In the genomic region with DNA sequence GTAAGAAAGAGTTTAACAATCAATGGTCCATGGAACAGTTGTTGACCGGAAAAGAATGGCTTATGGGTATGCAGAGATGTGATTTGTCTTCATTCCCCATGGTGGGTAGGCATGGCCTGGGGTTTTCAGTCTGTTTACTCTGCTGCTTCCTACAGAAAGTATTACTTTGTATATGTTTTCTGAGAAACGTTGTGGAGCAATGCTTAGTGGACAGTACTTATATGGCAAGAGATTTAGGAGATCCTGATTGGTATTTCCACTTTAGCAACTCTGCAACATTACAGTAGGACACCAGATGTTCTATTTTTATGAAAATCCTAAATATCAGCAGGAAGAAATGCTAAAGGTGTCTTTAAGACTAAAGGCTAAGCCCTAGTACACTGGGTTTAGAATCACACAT, we compare ENCODE assay signal across 27 cellular contexts.
"Had no signal": no experiment of that assay in that cellular context is flagged by ENCODE, and none has a peak within 500 bp of the region (broad histone marks: within the 10 kb centered on the region; RNA-seq: fewer than 3 reads in every experiment).

No MANE protein-coding gene starts in this region.

- H3K9me3 ChIP-seq: adrenal gland, body of pancreas, esophagus squamous epithelium had no signal

- H3K36me3 ChIP-seq: adrenal gland, esophagus squamous epithelium had no signal

- H3K4me1 ChIP-seq: adrenal gland, body of pancreas, esophagus squamous epithelium had no signal

- H3K27ac ChIP-seq: adrenal gland, body of pancreas, epithelial cell of prostate, esophagus squamous epithelium had no signal

- DNase-seq: activated CD4-positive, alpha-beta memory T cell treated with anti-CD3 and anti-CD28 coated beads for 36 hours; activated CD4-positive, alpha-beta T cell treated with anti-CD3 and anti-CD28 coated beads for 36 hours; activated CD4-positive, alpha-beta T cell treated with anti-CD3 and anti-CD28 coated beads, Interleukin-2, amount 10 ng/mL, durations not matched to agents 24 days and 14 days; activated CD4-positive, CD25-positive, alpha-beta regulatory T cell; activated CD4-positive, CD25-positive, alpha-beta regulatory T cell treated with anti-CD3 and anti-CD28 coated beads, Interleukin-2, amount 50 U/mL, for 72 hours; activated CD8-positive, alpha-beta memory T cell treated with anti-CD3 and anti-CD28 coated beads, Interleukin-2, amount 10 ng/mL, durations not matched to agents 7 days and 5 days; activated CD8-positive, alpha-beta memory T cell treated with anti-CD3 and anti-CD28 coated beads, Interleukin-2, amount 50 U/mL, for 4 hours; activated CD8-positive, alpha-beta T cell treated with anti-CD3 and anti-CD28 coated beads, Interleukin-2, amount 10 ng/mL, durations not matched to agents 7 days and 5 days; activated effector memory CD4-positive, alpha-beta T cell treated with anti-CD3 and anti-CD28 coated beads, Interleukin-2, amount 50 U/mL, for 16 hours; activated naive CD4-positive, alpha-beta T cell treated with anti-CD3 and anti-CD28 coated beads for 36 hours; activated naive CD8-positive, alpha-beta T cell treated with anti-CD3 and anti-CD28 coated beads for 36 hours; activated naive CD8-positive, alpha-beta T cell treated with anti-CD3 and anti-CD28 coated beads, Interleukin-2, amount 50 U/mL, for 24 hours; activated T-cell treated with anti-CD3 and anti-CD28 coated beads, Interleukin-2, amount 50 U/mL, for 1 hour; activated T-cell treated with anti-CD3 and anti-CD28 coated beads, Interleukin-2, amount 50 U/mL, for 48 hours; adrenal gland; amygdala; aorta; body of pancreas; caudate nucleus; cortex of kidney; dermis blood vessel endothelial cell; effector CD8-positive, alpha-beta T cell; esophagus squamous epithelium; foreskin fibroblast; head of caudate nucleus; T-helper 2 cell had no signal

- H3K4me3 ChIP-seq: adrenal gland, body of pancreas, esophagus squamous epithelium had no signal

- ATAC-seq: activated CD4-positive, alpha-beta T cell treated with anti-CD3 and anti-CD28 coated beads for 36 hours; activated CD8-positive, alpha-beta memory T cell treated with anti-CD3 and anti-CD28 coated beads, Interleukin-2, amount 10 ng/mL, durations not matched to agents 7 days and 5 days; activated CD8-positive, alpha-beta T cell treated with anti-CD3 and anti-CD28 coated beads, Interleukin-2, amount 10 ng/mL, durations not matched to agents 7 days and 5 days; activated naive CD8-positive, alpha-beta T cell treated with anti-CD3 and anti-CD28 coated beads, Interleukin-2, amount 50 U/mL, for 24 hours; body of pancreas had no signal

- H3K27me3 ChIP-seq: adrenal gland, body of pancreas, esophagus squamous epithelium had no signal
